In genomic region chr2:216653093-216653799, GRCh38 we compare ENCODE assay signal across 32 cellular contexts. TPM values are rescaled to one million over a fixed set of nuclear protein-coding genes. Genes with fewer than 3 reads are reported as not detected.
DNase-seq lines count a peak whose midpoint lies in the region; ATAC-seq, FAIRE-seq and TF ChIP-seq lines count a peak whose summit lies in the region.
"Had no signal": no experiment of that assay in that cellular context is flagged by ENCODE, and none has a peak within 500 bp of the region (broad histone marks: within the 10 kb centered on the region; RNA-seq: fewer than 3 reads in every experiment).

No MANE protein-coding gene starts in this region.

- CTCF ChIA-PET in K562 (lab: Yijun Ruan, JAX; ENCODE audit: low intra/inter-chr PET ratio) = no interaction called here

- H3K36me3 ChIP-seq in DND-41 (ENCODE audit: insufficient read depth, low read length) = peaks cover 97% of the 10 kb centered on the region
- H3K36me3 ChIP-seq in K562 (ENCODE audit: control insufficient read depth, insufficient read depth, low read length) = no peaks in the 10 kb centered on the region
- no peaks in the 10 kb centered on the region for H3K36me3 ChIP-seq in hepatocyte (replicated peaks; ENCODE audit: insufficient read depth, low read depth)
- no peaks in the 10 kb centered on the region for H3K36me3 ChIP-seq in pancreas
- H3K36me3 ChIP-seq: breast epithelium, neutrophil, suprapubic skin had no signal

- H3K9ac ChIP-seq in DND-41 (ENCODE audit: low read depth, low read length) = 0 out of 2 replicates have a peak overlapping the region, but pooled peaks have one; percentile 2
- no peak overlapping the region for H3K9ac ChIP-seq in K562 (ENCODE audit: insufficient read depth in 1 of 2, low read depth in 2 of 2, low read length in 2 of 2)

- FAIRE-seq in K562 (lab: Jason Lieb, UNC) = no peak
- no peak for FAIRE-seq in pancreas (lab: Jason Lieb, UNC)
- FAIRE-seq: GM12878, H1, urothelium cell line had no signal

- WGBS in K562 (ENCODE audit: insufficient coverage, low coverage, missing lambda C conversion rate) = 0% methylated on average over 4 of the region's 4 CpGs
- WGBS in hepatocyte (ENCODE audit: low lambda C conversion rate, missing lambda C conversion rate) = 96% methylated on average over 4 of the region's 4 CpGs
- WGBS in pancreas, 2 donors = 78 to 79% methylated on average over 4 of the region's 4 CpGs

- H3K27ac ChIP-seq in DND-41 (ENCODE audit: low read length) (peak overlapping the region; percentile 52; the same call in 1 of the 2 replicates), K562 (ENCODE audit: extremely low read depth, low read depth, low read length) (no peak overlapping the region), hepatocyte (peak overlapping the region; percentile 70), pancreas (peak overlapping the region in 3 of 4 donors; percentile 28 to 84 (median 83))
- H3K27ac ChIP-seq: neutrophil, suprapubic skin had no signal

- H3K9me3 ChIP-seq in DND-41 (ENCODE audit: insufficient read depth, low read length, severe bottlenecking) = no peaks in the 10 kb centered on the region
- no peaks in the 10 kb centered on the region for H3K9me3 ChIP-seq in K562 (replicated peaks; ENCODE audit: control insufficient read depth, insufficient read depth, low read depth, low read length)
- no peaks in the 10 kb centered on the region for H3K9me3 ChIP-seq in hepatocyte (ENCODE audit: low read depth)
- H3K9me3 ChIP-seq in pancreas = no peaks in the 10 kb centered on the region
- H3K9me3 ChIP-seq: BE2C, breast epithelium, neutrophil, suprapubic skin had no signal

- peaks cover 94% of the 10 kb centered on the region for H4K20me1 ChIP-seq in DND-41 (ENCODE audit: insufficient read depth, low read length)
- H4K20me1 ChIP-seq in K562 (replicated peaks; ENCODE audit: control insufficient read depth, insufficient read depth, low read length) = no peaks in the 10 kb centered on the region
- no peaks in the 10 kb centered on the region for H4K20me1 ChIP-seq in hepatocyte (ENCODE audit: insufficient read depth, poor library complexity, severe bottlenecking)

- BruUV-seq in K562 (replicated peaks; lab: Mats Ljungman, UMichigan) = no TSS peak

- H2AFZ ChIP-seq in DND-41 (ENCODE audit: low read depth, low read length) (no peak overlapping the region), K562 (ENCODE audit: low read depth, low read length) (no peak overlapping the region), hepatocyte (no peak overlapping the region)

- peak overlapping the region; percentile 12; the same call in 1 of the 2 replicates for H3K4me2 ChIP-seq in DND-41 (ENCODE audit: insufficient read depth, low read length)
- H3K4me2 ChIP-seq in K562 (ENCODE audit: insufficient read depth, low read length) = no peak overlapping the region
- H3K4me2 ChIP-seq in hepatocyte = no peak overlapping the region

- H3K9me2 ChIP-seq in hepatocyte (replicated peaks; ENCODE audit: insufficient read depth) = no peaks in the 10 kb centered on the region

- intact Hi-C loops in K562 (cut with micrococcal nuclease) = no loop called here
- intact Hi-C loops in pancreas (cut with DNase I) = no loop called here

- TF ChIP-seq RAD21 in K562 (CRISPR knock-in tag; conservative IDR thresholded peaks at IDR 0.05 in 1 of 2, IDR thresholded peaks at IDR 0.05 in 1 of 2) = no peak

- TF ChIP-seq POLR2A in K562 (conservative IDR thresholded peaks at IDR 0.05) = no peak

- H3K79me2 ChIP-seq in DND-41 (ENCODE audit: insufficient read depth, low read length) (peaks cover 99% of the 10 kb centered on the region), K562 (ENCODE audit: control insufficient read depth, insufficient read depth, low read length) (no peaks in the 10 kb centered on the region), hepatocyte (peaks cover 40% of the 10 kb centered on the region)

- POLR2A ChIA-PET in K562 (lab: Yijun Ruan, JAX) = no interaction called here

- H3K4me3 ChIP-seq in DND-41 (ENCODE audit: low read depth in 1 of 2, low read length in 2 of 2) (no peak overlapping the region), K562 (no peak overlapping the region), hepatocyte (no peak overlapping the region), pancreas (no peak overlapping the region)
- H3K4me3 ChIP-seq: breast epithelium, GM12878, suprapubic skin had no signal

- DNase-seq in DND-41 (no peak), K562 (ENCODE audit: extremely low read depth in 1 of 4, low spot score in 3 of 4) (no peak), hepatocyte (ENCODE audit: low spot score) (no peak), pancreas (no peak), NAMALWA (ENCODE audit: low spot score) (no peak), SW480 (ENCODE audit: low spot score) (no peak), retina (no peak), DMS79 treated with DMSO at 0.1 percent for 48 hours (lab: John Stamatoyannopoulos, UW) (no peak)
- DNase-seq: ACHN; activated CD8-positive, alpha-beta memory T cell treated with anti-CD3 and anti-CD28 coated beads, Interleukin-2, amount 50 U/mL, for 48 hours; activated naive CD4-positive, alpha-beta T cell treated with anti-CD3 and anti-CD28 coated beads for 36 hours; amniotic stem cell; BE2C; CD8-positive, alpha-beta T cell; KBM-7; NCI-H1105 treated with DMSO at 0.1 percent for 48 hours; NCI-H2029 treated with DMSO at 0.1 percent for 48 hours; NCI-H2227 treated with DMSO at 0.1 percent for 48 hours; SHP77 treated with DMSO at 0.1 percent for 48 hours; SW 1271; T-helper 9 cell had no signal

- in situ Hi-C loops in K562 (cut with MboI) = loop anchor here (25.0 kb wide), 1 partner anchor 441 kb away; no protein-coding TSS in a partner anchor

- H3K27me3 ChIP-seq in DND-41 (ENCODE audit: insufficient read depth, low read length, poor library complexity) (no peaks in the 10 kb centered on the region), K562 (ENCODE audit: control insufficient read depth in 2 of 2, insufficient read depth in 2 of 2, low read length in 2 of 2) (peaks cover 5 to 41% of the 10 kb centered on the region in 2 experiments; a peak in 4 of 5 replicates), hepatocyte (no peaks in the 10 kb centered on the region), pancreas (no peaks in the 10 kb centered on the region)
- H3K27me3 ChIP-seq: BE2C, breast epithelium, neutrophil, suprapubic skin had no signal

- TF ChIP-seq EP300 in K562 (IDR thresholded peaks at IDR 0.05; ENCODE audit: low read length) = no peak

- TF ChIP-seq CTCF in DND-41 (IDR thresholded peaks at IDR 0.05; ENCODE audit: borderline replicate concordance, extremely low read depth, low read length, poor library complexity, severe bottlenecking) = no peak
- TF ChIP-seq CTCF in K562 (IDR thresholded peaks at IDR 0.05 in 2 of 3, conservative IDR thresholded peaks at IDR 0.05 in 1 of 3; ENCODE audit: insufficient read depth in 2 of 3, low read depth in 1 of 3, low read length in 3 of 3) = no peak
- no peak for TF ChIP-seq CTCF in hepatocyte (IDR thresholded peaks at IDR 0.05; ENCODE audit: poor library complexity)
- no peak for TF ChIP-seq CTCF in pancreas (IDR thresholded peaks at IDR 0.05)

- ATAC-seq in DND-41 (ENCODE audit: insufficient read depth, low read depth) (no peak), K562 (no peak), pancreas (no peak)
- ATAC-seq: activated CD8-positive, alpha-beta T cell treated with anti-CD3 and anti-CD28 coated beads for 36 hours; CD8-positive, alpha-beta T cell; GM12878; Panc1; stimulated activated memory B cell treated with anti-CD40 and anti-IgM and Interleukin-4, amounts not matched to agents 10 μg/mL and 1 μg/mL and 100 μg/mL, for 72 hours had no signal

- peaks cover 57% of the 10 kb centered on the region for H3K4me1 ChIP-seq in DND-41 (ENCODE audit: insufficient read depth, low read length)
- H3K4me1 ChIP-seq in K562 (replicated peaks in 1 of 2; ENCODE audit: control insufficient read depth in 2 of 2, insufficient read depth in 2 of 2, low read length in 2 of 2) = no peaks in the 10 kb centered on the region; a peak in 1 of 5 replicates
- peaks cover 21% of the 10 kb centered on the region for H3K4me1 ChIP-seq in hepatocyte (ENCODE audit: insufficient read depth)
- peaks cover 30 to 36% (median 30%) of the 10 kb centered on the region in 3 donors for H3K4me1 ChIP-seq in pancreas
- H3K4me1 ChIP-seq: breast epithelium had no signal

- H3K9me1 ChIP-seq in K562 (ENCODE audit: control insufficient read depth, insufficient read depth, low read length) = no peaks in the 10 kb centered on the region

RNA-seq across cellular contexts. Expression of gene IGFBP2, which starts 20.0 kb away (rescaled TPM):
- not detected in 2 replicates for total RNA-seq in K562 (2011; cell fraction: chromatin; rRNA removed; ENCODE audit: low replicate concordance)
- not detected in 2 replicates for total RNA-seq in K562 (2011; cell fraction: nucleolus; rRNA removed)
- total RNA-seq in K562 (2011; cell fraction: nucleoplasm; rRNA removed) = not detected in 2 replicates
- total RNA-seq in K562 (2014; rRNA removed) (not detected in 2 replicates), K562 (2014; rRNA removed; fragmentation: Illumina TruSeq; extraction: Trizol) (not detected in 2 replicates), K562 (2015; rRNA removed; fragmentation: Illumina TruSeq; extraction: Trizol) (0.23 TPM in 1 of 2 replicates, not detected in the other), K562 (2021) (0.85 and 0.93 TPM in 2 replicates), hepatocyte (163 and 231 TPM in 2 replicates), pancreas (100 to 1,000 TPM in 4 of 6 donors, 10 to 100 TPM in 2; 76.3 to 211 (median 155) TPM)
- polyA plus RNA-seq in K562 (2011; rRNA removed) (not detected in 2 replicates), K562 (2014; fragmentation: Illumina TruSeq; extraction: Trizol) (not detected in 2 replicates), K562 (2014; fragmentation: Nextera tagmentation; extraction: Ambion mirVana) (not detected), K562 (2014; rRNA removed) (not detected in 2 replicates), hepatocyte (338 and 351 TPM in 2 replicates), pancreas (10 to 100 TPM; 43.1 to 56.5 TPM)
- polyA plus RNA-seq in K562 (2011; cell fraction: cytosol; rRNA removed) = 0.06 and 0.31 TPM in 2 replicates
- polyA plus RNA-seq in K562 (2011; cell fraction: nucleus; rRNA removed) = not detected in 2 replicates
- polyA plus RNA-seq in K562 (2012) = 0.29 and 0.76 TPM in 2 replicates
- not detected in 2 replicates for polyA minus RNA-seq in K562 (2011; rRNA and poly(A)+ RNA removed)
- not detected in 2 replicates for polyA minus RNA-seq in K562 (2011; cell fraction: cytosol; rRNA and poly(A)+ RNA removed)
- not detected in 2 replicates for polyA minus RNA-seq in K562 (2011; cell fraction: nucleus; rRNA and poly(A)+ RNA removed)

RNA-seq across cellular contexts. Expression of gene IGFBP5, which starts 42.1 kb away (rescaled TPM):
- total RNA-seq in K562 (2011; cell fraction: chromatin; rRNA removed; ENCODE audit: low replicate concordance) = 0.05 TPM in 1 of 2 replicates, not detected in the other
- 0.17 TPM in 1 of 2 replicates, not detected in the other for total RNA-seq in K562 (2011; cell fraction: nucleolus; rRNA removed)
- 0.29 TPM in 1 of 2 replicates, not detected in the other for total RNA-seq in K562 (2011; cell fraction: nucleoplasm; rRNA removed)
- total RNA-seq in K562 (2014; rRNA removed) (not detected in 2 replicates), K562 (2014; rRNA removed; fragmentation: Illumina TruSeq; extraction: Trizol) (not detected in 2 replicates), K562 (2015; rRNA removed; fragmentation: Illumina TruSeq; extraction: Trizol) (not detected in 2 replicates), K562 (2021) (1.9 and 2.5 TPM in 2 replicates), hepatocyte (190 and 232 TPM in 2 replicates), pancreas (10 to 100 TPM in 5 of 6 donors, 1 to 10 TPM in 1; 8.2 to 91.6 (median 28.8) TPM)
- polyA plus RNA-seq in K562 (2011; rRNA removed) (0.01 and 0.05 TPM in 2 replicates), K562 (2014; fragmentation: Illumina TruSeq; extraction: Trizol) (not detected in 2 replicates), K562 (2014; fragmentation: Nextera tagmentation; extraction: Ambion mirVana) (not detected), K562 (2014; rRNA removed) (0.03 and 0.49 TPM in 2 replicates), hepatocyte (113 TPM in 2 replicates), pancreas (10 to 100 TPM; 18.4 to 25.0 TPM)
- under 0.01 and 0.28 TPM in 2 replicates for polyA plus RNA-seq in K562 (2011; cell fraction: cytosol; rRNA removed)
- 0.01 and 0.40 TPM in 2 replicates for polyA plus RNA-seq in K562 (2011; cell fraction: nucleus; rRNA removed)
- polyA plus RNA-seq in K562 (2012) = 0.04 and 0.08 TPM in 2 replicates
- 0.03 and 0.04 TPM in 2 replicates for polyA minus RNA-seq in K562 (2011; rRNA and poly(A)+ RNA removed)
- not detected in 2 replicates for polyA minus RNA-seq in K562 (2011; cell fraction: cytosol; rRNA and poly(A)+ RNA removed)
- under 0.01 TPM in 1 of 2 replicates, not detected in the other for polyA minus RNA-seq in K562 (2011; cell fraction: nucleus; rRNA and poly(A)+ RNA removed)
- total RNA-seq: activated CD8-positive, alpha-beta T cell treated with anti-CD3 and anti-CD28 coated beads for 36 hours; activated naive CD4-positive, alpha-beta T cell treated with anti-CD3 and anti-CD28 coated beads for 36 hours; CD8-positive, alpha-beta T cell; HT-29; MCF 10A had no signal
- polyA plus RNA-seq: GM12878 had no signal

Comparison
In these comparisons a context has a peak if more than half of its experiments do, and no peak if none do; other contexts are left out.
1. RNA of gene IGFBP2, which starts 20.0 kb away (total RNA-seq): 76.3 to 211 TPM in pancreas and 163 to 231 TPM in hepatocyte; 0.23 to 0.93 TPM in K562; every median in the first group is over 10 times any median in the second.